32 cellular contexts compared by ENCODE assay signal in genomic region chr4:41784191-41784979, GRCh38. TPM values are rescaled to one million over a fixed set of nuclear protein-coding genes. Genes with fewer than 3 reads are reported as not detected.
DNase-seq lines count a peak whose midpoint lies in the region; ATAC-seq, FAIRE-seq and TF ChIP-seq lines count a peak whose summit lies in the region.
"Had no signal": no experiment of that assay in that cellular context is flagged by ENCODE, and none has a peak within 500 bp of the region (broad histone marks: within the 10 kb centered on the region; RNA-seq: fewer than 3 reads in every experiment).

No MANE protein-coding gene starts in this region.

- H3K9me3 ChIP-seq in SK-N-SH, result no peaks in the 10 kb centered on the region
- H3K9me3 ChIP-seq in heart left ventricle, result no peaks in the 10 kb centered on the region
- H3K9me3 ChIP-seq: A549; BLaER1 treated with 17β-estradiol and CSF1 and Interleukin-3, amounts not matched to agents 10 nM and 100 nM; HAP-1; MG63; SJCRH30 had no signal

- no peak for ATAC-seq in heart left ventricle
- ATAC-seq: A549, GM12878, GM23338, PC-3, Right ventricle myocardium inferior had no signal

- H3K27ac ChIP-seq in SK-N-SH (ENCODE audit: low read depth in 2 of 2, low read length in 1 of 2), result peak overlapping the region in 1 of 2 experiments; percentile 98; a peak in 2 of 4 replicates
- H3K27ac ChIP-seq in heart left ventricle, result no peak overlapping the region
- H3K27ac ChIP-seq: A549; BLaER1 treated with 17β-estradiol and CSF1 and Interleukin-3, amounts not matched to agents 10 nM and 100 nM; SJCRH30 had no signal

- peaks cover 0 to 24% of the 10 kb centered on the region in 2 experiments; a peak in 2 of 4 replicates for H3K4me1 ChIP-seq in SK-N-SH (ENCODE audit: control insufficient read depth in 1 of 2, insufficient read depth in 2 of 2, low read depth in 1 of 2, low read length in 1 of 2)
- H3K4me1 ChIP-seq in heart left ventricle, result no peaks in the 10 kb centered on the region
- H3K4me1 ChIP-seq: A549; BLaER1 treated with 17β-estradiol and CSF1 and Interleukin-3, amounts not matched to agents 10 nM and 100 nM had no signal

- H3K27me3 ChIP-seq in SK-N-SH (ENCODE audit: insufficient read depth) (no peaks in the 10 kb centered on the region), heart left ventricle (peaks cover 0 to 27% (median 0%) of the 10 kb centered on the region in 9 donors)
- H3K27me3 ChIP-seq: BLaER1 treated with 17β-estradiol and CSF1 and Interleukin-3, amounts not matched to agents 10 nM and 100 nM; MG63; SJCRH30 had no signal

- peak in 1 of 2 experiments; percentile 83; a peak in 2 of 4 replicates for TF ChIP-seq EP300 in SK-N-SH (IDR thresholded peaks at IDR 0.05; ENCODE audit: borderline replicate concordance in 1 of 2, low read depth in 1 of 2, low read length in 1 of 2)

- no peak for TF ChIP-seq POLR2A in heart left ventricle (IDR thresholded peaks at IDR 0.05)

- no peak overlapping the region for H2AFZ ChIP-seq in SK-N-SH (ENCODE audit: low read depth)
- H2AFZ ChIP-seq: GM23338 had no signal

- FAIRE-seq in D721Med (lab: Jason Lieb, UNC) (peak; percentile 97), islet of Langerhans (lab: Jason Lieb, UNC) (peak; percentile 60)
- FAIRE-seq: A549, GM12878 had no signal

- intact Hi-C loops in heart left ventricle (cut with DNase I), result no loop called here

- H3F3A ChIP-seq in SK-N-SH (replicated peaks; ENCODE audit: insufficient read depth), result no peaks in the 10 kb centered on the region

- H3K79me2 ChIP-seq in SK-N-SH (ENCODE audit: insufficient read depth), result no peaks in the 10 kb centered on the region

- 35% methylated on average over 9 of the region's 9 CpGs for WGBS in SK-N-SH (ENCODE audit: low lambda C conversion rate)
- WGBS in heart left ventricle, 4 donors, result 82 to 88% (median 87%) methylated on average over 9 of the region's 9 CpGs

- H3K4me2 ChIP-seq in SK-N-SH, result no peak overlapping the region
- H3K4me2 ChIP-seq: A549; BLaER1 treated with 17β-estradiol and CSF1 and Interleukin-3, amounts not matched to agents 10 nM and 100 nM; GM23338 had no signal

- H3K4me3 ChIP-seq in SK-N-SH (ENCODE audit: low read depth in 2 of 2, low read length in 1 of 2) (no peak overlapping the region; a peak in 1 of 4 replicates), heart left ventricle (no peak overlapping the region)
- H3K4me3 ChIP-seq: A549; BLaER1 treated with 17β-estradiol and CSF1 and Interleukin-3, amounts not matched to agents 10 nM and 100 nM; GM12878; GM23338; HAP-1; MG63; SJCRH30 had no signal

- POLR2A ChIA-PET in SK-N-SH (lab: Yijun Ruan, JAX), result interaction anchor here (0.7 to 3.9 kb wide), 12 partner anchors 29 to 99 kb away, joined by 3 to 19 read pairs (median 6); partner anchors contain the start of gene PHOX2B

- CTCF ChIA-PET in SK-N-SH (lab: Yijun Ruan, JAX), result interaction anchor here (0.7 to 2.3 kb wide), 11 partner anchors 10 to 103 kb away, joined by 3 to 9 read pairs (median 4); partner anchors contain the start of gene PHOX2B

- H3K9ac ChIP-seq in SK-N-SH, result no peak overlapping the region
- H3K9ac ChIP-seq: BLaER1 treated with 17β-estradiol and CSF1 and Interleukin-3, amounts not matched to agents 10 nM and 100 nM had no signal

- TF ChIP-seq CTCF in D721Med (IDR thresholded peaks at IDR 0.05; ENCODE audit: insufficient read depth, missing control alignments) (no peak), SK-N-SH (IDR thresholded peaks at IDR 0.05) (no peak), heart left ventricle (IDR thresholded peaks at IDR 0.05) (no peak)

- H3K36me3 ChIP-seq in SK-N-SH (replicated peaks in 1 of 2; ENCODE audit: control insufficient read depth in 1 of 2, insufficient read depth in 2 of 2, low read length in 1 of 2) (no peaks in the 10 kb centered on the region), heart left ventricle (no peaks in the 10 kb centered on the region)
- H3K36me3 ChIP-seq: BLaER1 treated with 17β-estradiol and CSF1 and Interleukin-3, amounts not matched to agents 10 nM and 100 nM; HAP-1; MG63; SJCRH30 had no signal

- TF ChIP-seq RAD21 in SK-N-SH (IDR thresholded peaks at IDR 0.05; ENCODE audit: low read length), result no peak

- DNase-seq in D721Med (ENCODE audit: insufficient read length, low spot score) (no peak), NCI-H524 (lab: John Stamatoyannopoulos, UW) (peak; percentile 81 to 96), SK-N-SH (peak; percentile 62), heart left ventricle (no peak), NCI-H345 treated with DMSO at 0.1 percent for 48 hours (lab: John Stamatoyannopoulos, UW; ENCODE audit: unreplicated experiment) (no peak)
- no peak for DNase-seq in activated CD4-positive, alpha-beta T cell treated with anti-CD3 and anti-CD28 coated beads, Interleukin-2, amount 50 U/mL, for 1 hour
- DNase-seq: AML-193; CD4-positive, alpha-beta T cell; COR-L47; DMS 273 treated with DMSO at 0.1 percent for 48 hours; DMS79; EL; GDM1; HFFc6; KG1; MG63; NCI-H1105 treated with DMSO at 0.1 percent for 48 hours; NCI-H146; NCI-H1930; NK-92 treated with Interleukin-12 subunit alpha and Interleukin-12 subunit beta, amount 100 ng/mL, for 24 hours; PC-3; SJCRH30 had no signal

- H4K20me1 ChIP-seq in SK-N-SH (ENCODE audit: insufficient read depth), result no peaks in the 10 kb centered on the region
- H4K20me1 ChIP-seq: BLaER1 treated with 17β-estradiol and CSF1 and Interleukin-3, amounts not matched to agents 10 nM and 100 nM had no signal

- H3K9me2 ChIP-seq in SK-N-SH, result no peaks in the 10 kb centered on the region

TF ChIP-seq in SK-N-SH, 30 proteins besides CTCF, POLR2A, EP300 and RAD21:
- TF ChIP-seq TCF12 (IDR thresholded peaks at IDR 0.05), result peak; percentile 46
- TF ChIP-seq ELF1 (IDR thresholded peaks at IDR 0.05), result no peak
- no peak for TF ChIP-seq TAF1 (IDR thresholded peaks at IDR 0.05; ENCODE audit: borderline replicate concordance, low read depth, low read length)
- peak; percentile 87 for TF ChIP-seq GATA2 (CRISPR knock-in tag; IDR thresholded peaks at IDR 0.05)
- peak; percentile 81 for TF ChIP-seq RCOR1 (IDR thresholded peaks at IDR 0.05; ENCODE audit: low read length)
- peak; percentile 41; the same call in 1 of the 2 replicates for TF ChIP-seq TEAD4 (IDR thresholded peaks at IDR 0.05; ENCODE audit: borderline replicate concordance, insufficient read depth)
- TF ChIP-seq NRF1 (IDR thresholded peaks at IDR 0.05; ENCODE audit: low read depth, low read length), result no peak
- TF ChIP-seq FOSL2 (IDR thresholded peaks at IDR 0.05; ENCODE audit: borderline replicate concordance, low read depth), result no peak
- peak; percentile 12; the same call in 1 of the 2 replicates for TF ChIP-seq POLR2AphosphoS5 (IDR thresholded peaks at IDR 0.05; ENCODE audit: low read depth, low read length)
- TF ChIP-seq FOXJ3 (CRISPR knock-in tag; IDR thresholded peaks at IDR 0.05), result 0 out of 2 replicates have a peak, but pooled peaks have one; percentile 50
- peak; percentile 33; the same call in 1 of the 2 replicates for TF ChIP-seq MXI1 (IDR thresholded peaks at IDR 0.05; ENCODE audit: low read depth, low read length)

RNA-seq across cellular contexts. Expression of gene PHOX2B, which starts 35.9 kb away (rescaled TPM):
- polyA plus RNA-seq in SK-N-SH (2012; rRNA removed), result 0.95 and 2.2 TPM in 2 replicates
- polyA plus RNA-seq in SK-N-SH (2012; cell fraction: cytosol; rRNA removed), result 2.2 and 4.3 TPM in 2 replicates
- polyA plus RNA-seq in SK-N-SH (2012; cell fraction: nucleus; rRNA removed), result 0.93 and 2.3 TPM in 2 replicates
- total RNA-seq in heart left ventricle, result not detected
- polyA plus RNA-seq in heart left ventricle, result not detected
- total RNA-seq: CD4-positive, alpha-beta T cell; GM12878; GM23338; HFFc6; NCI-H460; PC-3; Right ventricle myocardium inferior; RPMI7951; SJCRH30; T-helper 1 cell treated with Interleukin-12 subunit alpha and Interleukin-12 subunit beta and Interleukin-4 antibody, amounts not matched to agents 30 ng/mL and 1 ng/mL, for 36 hours had no signal
- polyA plus RNA-seq: A549, GM12878, GM23338 had no signal

Comparison
In these comparisons a context has a peak if more than half of its experiments do, and no peak if none do; other contexts are left out.
1. DNase-seq: peak in NCI-H524 (2 of 2) and SK-N-SH (single experiment); none in D721Med (single experiment), activated CD4-positive, alpha-beta T cell treated with anti-CD3 and anti-CD28 coated beads, Interleukin-2, amount 50 U/mL, for 1 hour (single experiment), heart left ventricle (0 of 5) and NCI-H345 treated with DMSO at 0.1 percent for 48 hours (single experiment).